Comparison of ENCODE assay signal across 1 cellular context in the genomic region with DNA sequence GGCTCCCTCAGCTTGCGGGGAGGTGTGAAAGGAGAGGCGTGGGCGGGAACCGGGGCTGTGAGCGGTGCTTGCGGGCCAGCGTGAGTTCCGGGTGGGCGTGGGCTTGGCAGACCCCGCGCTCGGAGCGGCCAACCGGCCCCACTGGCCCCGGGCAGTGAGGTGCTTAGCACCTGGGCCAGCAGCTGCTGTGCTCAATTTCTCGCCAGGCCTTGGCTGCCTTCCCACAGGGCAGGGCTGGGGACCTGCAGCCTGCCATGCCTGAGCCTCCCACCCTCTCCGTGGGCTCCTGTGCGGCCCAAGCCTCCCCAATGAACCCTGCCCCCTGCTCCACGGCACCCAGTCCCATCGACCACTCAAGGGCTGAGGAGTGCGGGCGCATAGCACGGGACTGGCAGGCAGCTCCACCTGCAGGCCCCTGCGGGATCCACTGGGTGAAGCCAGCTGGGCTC.
A peak's percentile ranks its signal among the peaks of the same experiment; 100 is the strongest.
TF ChIP-seq lines count a peak whose summit lies in the region.

No MANE protein-coding gene starts in this region.

TF ChIP-seq in HepG2, 621 proteins besides CTCF, POLR2A, EP300 and RAD21:
- TF ChIP-seq PAXIP1 (CRISPR knock-in tag; conservative IDR thresholded peaks at IDR 0.05) (no peak), KDM5B (CRISPR knock-in tag; IDR thresholded peaks at IDR 0.05; ENCODE audit: borderline replicate concordance) (no peak), ZNF687 (CRISPR knock-in tag; IDR thresholded peaks at IDR 0.05) (peak; percentile 24; the same call in 1 of the 2 replicates), ZBTB38 (CRISPR knock-in tag; IDR thresholded peaks at IDR 0.05) (0 out of 2 replicates have a peak, but pooled peaks have one; percentile 56), EZH2 (conservative IDR thresholded peaks at IDR 0.05; ENCODE audit: low read depth, low read length) (no peak), DR1 (CRISPR knock-in tag; IDR thresholded peaks at IDR 0.05) (no peak), TRIM24 (CRISPR knock-in tag; IDR thresholded peaks at IDR 0.05) (no peak), STAG1 (CRISPR knock-in tag; IDR thresholded peaks at IDR 0.05) (peak; percentile 48)
- TF ChIP-seq, protein P1, sequence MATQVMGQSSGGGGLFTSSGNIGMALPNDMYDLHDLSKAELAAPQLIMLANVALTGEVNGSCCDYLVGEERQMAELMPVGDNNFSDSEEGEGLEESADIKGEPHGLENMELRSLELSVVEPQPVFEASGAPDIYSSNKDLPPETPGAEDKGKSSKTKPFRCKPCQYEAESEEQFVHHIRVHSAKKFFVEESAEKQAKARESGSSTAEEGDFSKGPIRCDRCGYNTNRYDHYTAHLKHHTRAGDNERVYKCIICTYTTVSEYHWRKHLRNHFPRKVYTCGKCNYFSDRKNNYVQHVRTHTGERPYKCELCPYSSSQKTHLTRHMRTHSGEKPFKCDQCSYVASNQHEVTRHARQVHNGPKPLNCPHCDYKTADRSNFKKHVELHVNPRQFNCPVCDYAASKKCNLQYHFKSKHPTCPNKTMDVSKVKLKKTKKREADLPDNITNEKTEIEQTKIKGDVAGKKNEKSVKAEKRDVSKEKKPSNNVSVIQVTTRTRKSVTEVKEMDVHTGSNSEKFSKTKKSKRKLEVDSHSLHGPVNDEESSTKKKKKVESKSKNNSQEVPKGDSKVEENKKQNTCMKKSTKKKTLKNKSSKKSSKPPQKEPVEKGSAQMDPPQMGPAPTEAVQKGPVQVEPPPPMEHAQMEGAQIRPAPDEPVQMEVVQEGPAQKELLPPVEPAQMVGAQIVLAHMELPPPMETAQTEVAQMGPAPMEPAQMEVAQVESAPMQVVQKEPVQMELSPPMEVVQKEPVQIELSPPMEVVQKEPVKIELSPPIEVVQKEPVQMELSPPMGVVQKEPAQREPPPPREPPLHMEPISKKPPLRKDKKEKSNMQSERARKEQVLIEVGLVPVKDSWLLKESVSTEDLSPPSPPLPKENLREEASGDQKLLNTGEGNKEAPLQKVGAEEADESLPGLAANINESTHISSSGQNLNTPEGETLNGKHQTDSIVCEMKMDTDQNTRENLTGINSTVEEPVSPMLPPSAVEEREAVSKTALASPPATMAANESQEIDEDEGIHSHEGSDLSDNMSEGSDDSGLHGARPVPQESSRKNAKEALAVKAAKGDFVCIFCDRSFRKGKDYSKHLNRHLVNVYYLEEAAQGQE (IDR thresholded peaks at IDR 0.05; ENCODE audit: borderline replicate concordance in 1 of 2, low read depth in 1 of 2, low read length in 2 of 2) = no peak
TF ChIP-seq in HepG2: peak in this region for 3.
